ENCODE assay signal across 11 cellular contexts in genomic region chr7:18036783-18037182, GRCh38. TPM values are rescaled to one million over a fixed set of nuclear protein-coding genes. Genes with fewer than 3 reads are reported as not detected.
"Had no signal": no experiment of that assay in that cellular context is flagged by ENCODE, and none has a peak within 500 bp of the region (broad histone marks: within the 10 kb centered on the region; RNA-seq: fewer than 3 reads in every experiment).

No MANE protein-coding gene starts in this region.

- H3K4me3 Mint-ChIP-seq: HFFc6, IgD-negative memory B cell had no signal

- H3K4me1 ChIP-seq: HAP-1 had no signal

- H3K27me3 Mint-ChIP-seq: IgD-negative memory B cell had no signal

- H2AFZ ChIP-seq: GM23248 had no signal

- H3K4me1 Mint-ChIP-seq: IgD-negative memory B cell had no signal

- H3K27ac ChIP-seq: GM23248, HL-60 had no signal

- DNase-seq: GM23248, GOT3, H7, HFFc6 had no signal

- H3K27ac Mint-ChIP-seq: HFFc6, IgD-negative memory B cell had no signal

- H3K9me3 ChIP-seq: HAP-1 had no signal

- ATAC-seq: HCT116, HepG2 had no signal

- H3K4me3 ChIP-seq: GM23248, HAP-1 had no signal

- H3K9me3 Mint-ChIP-seq: HFFc6, IgD-negative memory B cell had no signal

- H3K36me3 ChIP-seq: HAP-1 had no signal

RNA-seq across cellular contexts. Expression of gene PRPS1L1, which starts 9.1 kb away (rescaled TPM):
- total RNA-seq: GM23248, H4, H7, HepG2, HFFc6, HT1080 had no signal
- polyA plus RNA-seq: GM23248, HepG2, IgD-negative memory B cell had no signal
